In the genomic region with DNA sequence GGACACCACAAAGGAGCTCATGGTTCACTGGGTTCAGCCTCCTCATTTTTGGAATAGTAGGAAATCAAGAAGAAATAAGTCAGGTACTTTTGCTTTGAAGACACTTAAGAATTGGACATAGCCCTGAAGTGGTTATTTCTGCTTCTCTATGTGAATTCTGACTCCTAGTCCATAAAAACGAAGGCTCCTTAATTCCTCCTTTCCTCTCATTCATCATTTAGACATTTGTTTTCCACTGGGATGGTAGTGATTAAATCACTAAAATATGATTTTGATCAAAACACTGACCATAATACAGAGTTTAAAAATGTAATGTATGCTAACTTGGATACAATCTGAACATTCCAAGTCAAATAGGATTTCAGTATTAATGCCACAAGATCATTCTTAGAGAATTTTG, we compare ENCODE assay signal across 1 cellular context.
TF ChIP-seq lines count a peak whose summit lies in the region.

No MANE protein-coding gene starts in this region.

TF ChIP-seq in IMR-90, 13 proteins besides CTCF, POLR2A, EP300 and RAD21 (continued from another document):
- TF ChIP-seq RFX5 (IDR thresholded peaks at IDR 0.05; ENCODE audit: low read depth, low read length) (no peak), MAFK (IDR thresholded peaks at IDR 0.05; ENCODE audit: low read depth, low read length) (no peak), MXI1 (IDR thresholded peaks at IDR 0.05; ENCODE audit: borderline replicate concordance, low read depth, low read length) (no peak), CEBPB (IDR thresholded peaks at IDR 0.05; ENCODE audit: low read depth, low read length) (no peak), NFE2L2 (IDR thresholded peaks at IDR 0.05; ENCODE audit: low read depth, low read length) (no peak), BHLHE40 (IDR thresholded peaks at IDR 0.05; ENCODE audit: low read depth, low read length) (no peak), RCOR1 (IDR thresholded peaks at IDR 0.05; ENCODE audit: insufficient replicate concordance, low read length) (no peak), SMC3 (IDR thresholded peaks at IDR 0.05; ENCODE audit: low read depth, low read length) (no peak), CHD1 (IDR thresholded peaks at IDR 0.05; ENCODE audit: low read depth, low read length) (no peak)
- TF ChIP-seq, protein P1, sequence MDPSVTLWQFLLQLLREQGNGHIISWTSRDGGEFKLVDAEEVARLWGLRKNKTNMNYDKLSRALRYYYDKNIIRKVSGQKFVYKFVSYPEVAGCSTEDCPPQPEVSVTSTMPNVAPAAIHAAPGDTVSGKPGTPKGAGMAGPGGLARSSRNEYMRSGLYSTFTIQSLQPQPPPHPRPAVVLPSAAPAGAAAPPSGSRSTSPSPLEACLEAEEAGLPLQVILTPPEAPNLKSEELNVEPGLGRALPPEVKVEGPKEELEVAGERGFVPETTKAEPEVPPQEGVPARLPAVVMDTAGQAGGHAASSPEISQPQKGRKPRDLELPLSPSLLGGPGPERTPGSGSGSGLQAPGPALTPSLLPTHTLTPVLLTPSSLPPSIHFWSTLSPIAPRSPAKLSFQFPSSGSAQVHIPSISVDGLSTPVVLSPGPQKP (IDR thresholded peaks at IDR 0.05; ENCODE audit: borderline replicate concordance, low read depth, low read length): no peak
